In genomic region chr6:125201961-125202729, GRCh38 we compare ENCODE assay signal across 9 cellular contexts. TPM values are rescaled to one million over a fixed set of nuclear protein-coding genes. Genes with fewer than 3 reads are reported as not detected.
A peak's percentile ranks its signal among the peaks of the same experiment; 100 is the strongest.
DNase-seq lines count a peak whose midpoint lies in the region; ATAC-seq and TF ChIP-seq lines count a peak whose summit lies in the region.
"Had no signal": no experiment of that assay in that cellular context is flagged by ENCODE, and none has a peak within 500 bp of the region (broad histone marks: within the 10 kb centered on the region; RNA-seq: fewer than 3 reads in every experiment).

No MANE protein-coding gene starts in this region.

- no peak overlapping the region for H3K14ac ChIP-seq in mesenchymal stem cell (ENCODE audit: low read length in 2 of 2)

- H2BK15ac ChIP-seq in mesenchymal stem cell (ENCODE audit: low read depth, poor library complexity, severe bottlenecking) = no peak overlapping the region

- no peaks in the 10 kb centered on the region for H3K36me3 ChIP-seq in mesenchymal stem cell (ENCODE audit: control insufficient read depth in 1 of 2, insufficient read depth in 2 of 2, low read depth in 1 of 2, low read length in 2 of 2)
- H3K36me3 ChIP-seq in suprapubic skin = no peaks in the 10 kb centered on the region

- H3K4ac ChIP-seq in mesenchymal stem cell (ENCODE audit: low read depth in 1 of 2, low read length in 2 of 2) = peak overlapping the region in 1 of 2 experiments; percentile 53

- H3K4me1 ChIP-seq in mesenchymal stem cell (ENCODE audit: control insufficient read depth, insufficient read depth, low read depth, low read length) (peaks cover 6% of the 10 kb centered on the region), suprapubic skin (peaks cover 39% of the 10 kb centered on the region)

- no peak overlapping the region for H3K23ac ChIP-seq in mesenchymal stem cell (ENCODE audit: low read length in 2 of 2)

- TF ChIP-seq CTCF in AG04450 (IDR thresholded peaks at IDR 0.05; ENCODE audit: low read depth, low read length) (no peak), suprapubic skin (IDR thresholded peaks at IDR 0.05) (no peak)

- CTCF ChIA-PET in AG04450 (lab: Charles Lee) (interaction anchor here (0.6 to 1.7 kb wide), 8 partner anchors 9 to 194 kb away, joined by 3 to 20 read pairs (median 3); partner anchors contain the start of gene TPD52L1), HEK293T (lab: Yijun Ruan, JAX) (interaction anchor here (0.7 to 2.0 kb wide), 2 partner anchors 10 kb away, joined by 3 to 10 read pairs; no protein-coding TSS in a partner anchor)

- ATAC-seq in HG03521 (IDR thresholded peaks at IDR 0.05; ENCODE audit: unreplicated experiment) = no peak

- H3K4me2 ChIP-seq in mesenchymal stem cell (ENCODE audit: low read length, poor library complexity, severe bottlenecking) = peak overlapping the region; percentile 15

- peak overlapping the region; percentile 84 for H2BK5ac ChIP-seq in mesenchymal stem cell (ENCODE audit: low read depth, low read length, poor library complexity, severe bottlenecking)

- H3K27ac ChIP-seq in AG04450 (ENCODE audit: low read depth, low read length) (peak overlapping the region; percentile 91), caudate nucleus (ENCODE audit: low read depth, low read length) (peak overlapping the region; percentile 14), mesenchymal stem cell (ENCODE audit: low read length, poor library complexity, severe bottlenecking) (peak overlapping the region; percentile 84), suprapubic skin (no peak overlapping the region)

- TF ChIP-seq POLR2A in suprapubic skin (IDR thresholded peaks at IDR 0.05) = no peak

- H4K91ac ChIP-seq in mesenchymal stem cell (ENCODE audit: low read length) = no peak overlapping the region

- DNase-seq in AG04450 (ENCODE audit: low read depth, low spot score) (peak; percentile 87), LoVo (ENCODE audit: low spot score) (peak; percentile 85), caudate nucleus (lab: John Stamatoyannopoulos, UW) (no peak), mesenchymal stem cell (peak; percentile 90), HEK293T (ENCODE audit: extremely low spot score) (no peak), DMS53 (lab: John Stamatoyannopoulos, UW) (no peak), suprapubic skin (ENCODE audit: low spot score in 2 of 2) (no peak)
- DNase-seq: DND-41 had no signal

- WGBS in mesenchymal stem cell = 37% methylated on average over 5 of the region's 7 CpGs
- 31% methylated on average over 7 of the region's 7 CpGs for WGBS in suprapubic skin

- POLR2A ChIA-PET in AG04450 (lab: Yijun Ruan, JAX) = interaction anchor here (0.7 to 1.4 kb wide), 4 partner anchors 9 to 573 kb away, joined by 3 to 7 read pairs (median 4); no protein-coding TSS in a partner anchor
- POLR2A ChIA-PET in HEK293T (lab: Yijun Ruan, JAX) = interaction anchor here (0.7 kb wide), 1 partner anchor 10 kb away, joined by 3 read pairs; no protein-coding TSS in a partner anchor

- no peak overlapping the region for H2AK5ac ChIP-seq in mesenchymal stem cell (ENCODE audit: low read length, severe bottlenecking)

- H2AFZ ChIP-seq in mesenchymal stem cell (ENCODE audit: low read depth, low read length) = no peak overlapping the region

- peak overlapping the region in 1 of 2 experiments; percentile 80 for H2BK12ac ChIP-seq in mesenchymal stem cell (ENCODE audit: low read length in 2 of 2)

- H3K9ac ChIP-seq in mesenchymal stem cell (ENCODE audit: low read length) = peak overlapping the region; percentile 3

- H3K4me3 ChIP-seq in AG04450 (ENCODE audit: low read depth, low read length) (no peak overlapping the region), mesenchymal stem cell (ENCODE audit: insufficient read depth in 1 of 2, low read depth in 1 of 2, low read length in 2 of 2) (no peak overlapping the region), suprapubic skin (no peak overlapping the region)

- H3K9me3 ChIP-seq in AG04450 (ENCODE audit: control insufficient read depth, insufficient read depth, low read length) (no peaks in the 10 kb centered on the region), mesenchymal stem cell (ENCODE audit: control insufficient read depth, low read length) (no peaks in the 10 kb centered on the region), suprapubic skin (no peaks in the 10 kb centered on the region)

- TF ChIP-seq EP300 in suprapubic skin (IDR thresholded peaks at IDR 0.05) = no peak

- no peak overlapping the region for H2BK120ac ChIP-seq in mesenchymal stem cell (ENCODE audit: low read depth, low read length)

- peak overlapping the region; percentile 19 to 58 for H3K18ac ChIP-seq in mesenchymal stem cell (ENCODE audit: low read depth in 1 of 2, low read length in 2 of 2)

- H3K79me1 ChIP-seq in mesenchymal stem cell (replicated peaks; ENCODE audit: low read length, poor library complexity, severe bottlenecking) = peaks cover 1% of the 10 kb centered on the region

- H4K8ac ChIP-seq in mesenchymal stem cell (ENCODE audit: low read length) = no peak overlapping the region

- H3K27me3 ChIP-seq in AG04450 (ENCODE audit: control insufficient read depth, insufficient read depth, low read length) (no peaks in the 10 kb centered on the region), mesenchymal stem cell (ENCODE audit: control insufficient read depth in 1 of 2, insufficient read depth in 1 of 2, low read length in 2 of 2) (no peaks in the 10 kb centered on the region), suprapubic skin (no peaks in the 10 kb centered on the region)

TF ChIP-seq in HEK293T, 16 proteins besides CTCF, POLR2A, EP300 and RAD21:
- TF ChIP-seq FOXA1 (IDR thresholded peaks at IDR 0.05) = no peak
- TF ChIP-seq FOXK2 (IDR thresholded peaks at IDR 0.05) = no peak

RNA-seq across cellular contexts. Expression of gene TPD52L1, which starts 48.6 kb away (rescaled TPM):
- polyA plus RNA-seq in AG04450 (2011; rRNA removed) = 10.9 and 11.1 TPM in 2 replicates
- 4.3 and 4.5 TPM in 2 replicates for polyA minus RNA-seq in AG04450 (2011; rRNA and poly(A)+ RNA removed)
- polyA plus RNA-seq in mesenchymal stem cell (2013, experiment 1 of 2) = 6.5 TPM
- 5.5 TPM for polyA plus RNA-seq in mesenchymal stem cell (2013, experiment 2 of 2)
- total RNA-seq in suprapubic skin = 100 to 1,000 TPM; 146 to 202 (median 190) TPM

Comparison
In these comparisons a context has a peak if more than half of its experiments do, and no peak if none do; other contexts are left out.
1. DNase-seq: peak in AG04450 (single experiment), LoVo (single experiment) and mesenchymal stem cell (single experiment); none in caudate nucleus (0 of 61), HEK293T (single experiment), DMS53 (single experiment) and suprapubic skin (0 of 2).